Comparison of ENCODE assay signal across 9 cellular contexts in genomic region chr16:17343028-17343427, GRCh38.
DNase-seq lines count a peak whose midpoint lies in the region; ATAC-seq and TF ChIP-seq lines count a peak whose summit lies in the region.
"Had no signal": no experiment of that assay in that cellular context is flagged by ENCODE, and none has a peak within 500 bp of the region (broad histone marks: within the 10 kb centered on the region; RNA-seq: fewer than 3 reads in every experiment).

No MANE protein-coding gene starts in this region.

- peak overlapping the region in 1 of 4 donors; percentile 18 for H3K27ac ChIP-seq in tibial nerve

- H3K4me1 ChIP-seq in tibial nerve: peaks cover 0 to 51% (median 18%) of the 10 kb centered on the region in 4 donors

- no peak overlapping the region for H3K4me3 ChIP-seq in tibial nerve

- H3K9me3 ChIP-seq in tibial nerve: no peaks in the 10 kb centered on the region

- H3K36me3 ChIP-seq in tibial nerve: no peaks in the 10 kb centered on the region

- H3K27me3 Mint-ChIP-seq in naive thymus-derived CD8-positive, alpha-beta T cell: no peaks in the 10 kb centered on the region
- H3K27me3 Mint-ChIP-seq in progenitor cell of endocrine pancreas: no peaks in the 10 kb centered on the region

- peak in 1 of 2 donors; percentile 26 for TF ChIP-seq EP300 in tibial nerve (IDR thresholded peaks at IDR 0.05)

- TF ChIP-seq POLR2A in tibial nerve (IDR thresholded peaks at IDR 0.05): no peak

- H3K36me3 Mint-ChIP-seq in naive thymus-derived CD8-positive, alpha-beta T cell: peaks cover 0 to 2% (median 0%) of the 10 kb centered on the region in 3 donors
- H3K36me3 Mint-ChIP-seq in progenitor cell of endocrine pancreas (ENCODE audit: insufficient read depth): no peaks in the 10 kb centered on the region

- H3K27ac Mint-ChIP-seq in naive thymus-derived CD8-positive, alpha-beta T cell: peak overlapping the region; percentile 72 to 92 (median 88)
- H3K27ac Mint-ChIP-seq in progenitor cell of endocrine pancreas: no peak overlapping the region

- H3K27me3 ChIP-seq in tibial nerve: no peaks in the 10 kb centered on the region

- POLR2A ChIA-PET in naive thymus-derived CD8-positive, alpha-beta T cell (lab: Charles Lee): interaction anchor here (0.6 to 2.1 kb wide), 8 partner anchors 8 to 67 kb away, joined by 3 to 13 read pairs (median 4); no protein-coding TSS in a partner anchor

- H3K9me3 Mint-ChIP-seq in naive thymus-derived CD8-positive, alpha-beta T cell: peaks cover 0 to 2% (median 0%) of the 10 kb centered on the region in 9 donors
- H3K9me3 Mint-ChIP-seq in progenitor cell of endocrine pancreas (ENCODE audit: low read depth): no peaks in the 10 kb centered on the region

- H3K4me3 Mint-ChIP-seq in naive thymus-derived CD8-positive, alpha-beta T cell: peak overlapping the region; percentile 12 to 79 (median 69)
- H3K4me3 Mint-ChIP-seq in progenitor cell of endocrine pancreas (ENCODE audit: low read depth): no peak overlapping the region

- DNase-seq in GM10266 (ENCODE audit: extremely low spot score): peak; percentile 44
- peak; percentile 67 for DNase-seq in KG1 (lab: John Stamatoyannopoulos, UW)
- peak; percentile 71 for DNase-seq in activated CD8-positive, alpha-beta memory T cell treated with anti-CD3 and anti-CD28 coated beads for 24 hours
- DNase-seq in naive thymus-derived CD8-positive, alpha-beta T cell: peak in 7 of 10 donors; percentile 7 to 67 (median 63)
- DNase-seq in tibial nerve (ENCODE audit: low spot score in 2 of 2): no peak
- no peak for DNase-seq in progenitor cell of endocrine pancreas (ENCODE audit: low spot score, unreplicated experiment)
- DNase-seq in effector CD8-positive, alpha-beta T cell (lab: John Stamatoyannopoulos, UW): no peak
- DNase-seq: NCI-H510A had no signal

- WGBS in tibial nerve, 2 donors: 50 to 61% methylated on average over 10 of the region's 10 CpGs

- ATAC-seq in naive thymus-derived CD8-positive, alpha-beta T cell: peak; percentile 79 to 88
- no peak for ATAC-seq in GM21381 (IDR thresholded peaks at IDR 0.05; ENCODE audit: unreplicated experiment)

- TF ChIP-seq CTCF in GM10266 (IDR thresholded peaks at IDR 0.05; ENCODE audit: control insufficient read depth, insufficient read depth, low read depth, missing control alignments): no peak
- TF ChIP-seq CTCF in tibial nerve (IDR thresholded peaks at IDR 0.05): no peak
- no peak for TF ChIP-seq CTCF in progenitor cell of endocrine pancreas (IDR thresholded peaks at IDR 0.05; ENCODE audit: unreplicated experiment)

- H3K4me1 Mint-ChIP-seq in naive thymus-derived CD8-positive, alpha-beta T cell: peaks cover 44 to 85% (median 64%) of the 10 kb centered on the region in 4 donors
- H3K4me1 Mint-ChIP-seq in progenitor cell of endocrine pancreas (ENCODE audit: low read depth): no peaks in the 10 kb centered on the region

Comparison
In these comparisons a context has a peak if more than half of its experiments do, and no peak if none do; other contexts are left out.
1. DNase-seq: peak in GM10266 (single experiment), KG1 (single experiment), activated CD8-positive, alpha-beta memory T cell treated with anti-CD3 and anti-CD28 coated beads for 24 hours (single experiment) and naive thymus-derived CD8-positive, alpha-beta T cell (7 of 10); none in tibial nerve (0 of 2), progenitor cell of endocrine pancreas (single experiment) and effector CD8-positive, alpha-beta T cell (single experiment).